ENCODE assay signal across 10 cellular contexts in genomic region chr3:53140575-53141467, GRCh38. TPM values are rescaled to one million over a fixed set of nuclear protein-coding genes. Genes with fewer than 3 reads are reported as not detected.
DNase-seq lines count a peak whose midpoint lies in the region; ATAC-seq and TF ChIP-seq lines count a peak whose summit lies in the region.
"Had no signal": no experiment of that assay in that cellular context is flagged by ENCODE, and none has a peak within 500 bp of the region (broad histone marks: within the 10 kb centered on the region; RNA-seq: fewer than 3 reads in every experiment).

No MANE protein-coding gene starts in this region.

- no peaks in the 10 kb centered on the region for H3K36me3 Mint-ChIP-seq in activated naive CD8-positive, alpha-beta T cell treated with anti-CD3 and anti-CD28 coated beads, Interleukin-2, amount 10 ng/mL, durations not matched to agents 7 days and 5 days
- H3K36me3 Mint-ChIP-seq in activated naive CD8-positive, alpha-beta T cell treated with anti-CD3 and anti-CD28 coated beads, Interleukin-2, amount 50 U/mL, for 24 hours (ENCODE audit: low read depth) = no peaks in the 10 kb centered on the region
- H3K36me3 Mint-ChIP-seq in nephron progenitor cell (ENCODE audit: low read depth) = no peaks in the 10 kb centered on the region
- H3K36me3 Mint-ChIP-seq: CD8-positive, alpha-beta memory T cell had no signal

- no peaks in the 10 kb centered on the region for H3K9me3 Mint-ChIP-seq in activated naive CD8-positive, alpha-beta T cell treated with anti-CD3 and anti-CD28 coated beads, Interleukin-2, amount 10 ng/mL, durations not matched to agents 7 days and 5 days
- no peaks in the 10 kb centered on the region for H3K9me3 Mint-ChIP-seq in activated naive CD8-positive, alpha-beta T cell treated with anti-CD3 and anti-CD28 coated beads, Interleukin-2, amount 50 U/mL, for 24 hours
- no peaks in the 10 kb centered on the region for H3K9me3 Mint-ChIP-seq in nephron progenitor cell
- H3K9me3 Mint-ChIP-seq: CD8-positive, alpha-beta memory T cell had no signal

- no peaks in the 10 kb centered on the region for H3K27me3 ChIP-seq in foreskin keratinocyte
- H3K27me3 ChIP-seq in thoracic aorta (replicated peaks; ENCODE audit: insufficient read depth) = no peaks in the 10 kb centered on the region

- H3K4me3 ChIP-seq in thoracic aorta = no peak overlapping the region
- H3K4me3 ChIP-seq: prostate gland had no signal

- no peak for DNase-seq in activated naive CD8-positive, alpha-beta T cell treated with anti-CD3 and anti-CD28 coated beads, Interleukin-2, amount 10 ng/mL, durations not matched to agents 7 days and 5 days
- DNase-seq in activated naive CD8-positive, alpha-beta T cell treated with anti-CD3 and anti-CD28 coated beads, Interleukin-2, amount 50 U/mL, for 24 hours = no peak
- DNase-seq in RPMI7951 (ENCODE audit: low read depth) = peak; percentile 67
- peak; percentile 60 to 80 for DNase-seq in foreskin keratinocyte
- DNase-seq in thoracic aorta (ENCODE audit: low spot score) = no peak
- DNase-seq in NCI-H2196 (lab: John Stamatoyannopoulos, UW; ENCODE audit: unreplicated experiment) = no peak
- DNase-seq in nephron progenitor cell = no peak
- DNase-seq: CD8-positive, alpha-beta memory T cell had no signal

- no peak overlapping the region for H3K4me3 Mint-ChIP-seq in activated naive CD8-positive, alpha-beta T cell treated with anti-CD3 and anti-CD28 coated beads, Interleukin-2, amount 10 ng/mL, durations not matched to agents 7 days and 5 days
- no peak overlapping the region for H3K4me3 Mint-ChIP-seq in activated naive CD8-positive, alpha-beta T cell treated with anti-CD3 and anti-CD28 coated beads, Interleukin-2, amount 50 U/mL, for 24 hours
- H3K4me3 Mint-ChIP-seq in nephron progenitor cell = no peak overlapping the region
- H3K4me3 Mint-ChIP-seq: CD8-positive, alpha-beta memory T cell had no signal

- H3K27ac ChIP-seq in foreskin keratinocyte (no peak overlapping the region), thoracic aorta (no peak overlapping the region)
- H3K27ac ChIP-seq: prostate gland had no signal

- no peak overlapping the region for H3K27ac Mint-ChIP-seq in activated naive CD8-positive, alpha-beta T cell treated with anti-CD3 and anti-CD28 coated beads, Interleukin-2, amount 10 ng/mL, durations not matched to agents 7 days and 5 days
- H3K27ac Mint-ChIP-seq in activated naive CD8-positive, alpha-beta T cell treated with anti-CD3 and anti-CD28 coated beads, Interleukin-2, amount 50 U/mL, for 24 hours = no peak overlapping the region
- no peak overlapping the region for H3K27ac Mint-ChIP-seq in nephron progenitor cell
- H3K27ac Mint-ChIP-seq: CD8-positive, alpha-beta memory T cell had no signal

- peaks cover 6% of the 10 kb centered on the region for H3K4me1 Mint-ChIP-seq in activated naive CD8-positive, alpha-beta T cell treated with anti-CD3 and anti-CD28 coated beads, Interleukin-2, amount 10 ng/mL, durations not matched to agents 7 days and 5 days
- H3K4me1 Mint-ChIP-seq in activated naive CD8-positive, alpha-beta T cell treated with anti-CD3 and anti-CD28 coated beads, Interleukin-2, amount 50 U/mL, for 24 hours = no peaks in the 10 kb centered on the region
- peaks cover 38% of the 10 kb centered on the region for H3K4me1 Mint-ChIP-seq in nephron progenitor cell
- H3K4me1 Mint-ChIP-seq: CD8-positive, alpha-beta memory T cell had no signal

- TF ChIP-seq CTCF in foreskin keratinocyte (conservative IDR thresholded peaks at IDR 0.05) = no peak
- TF ChIP-seq CTCF in thoracic aorta (IDR thresholded peaks at IDR 0.05) = no peak
- TF ChIP-seq CTCF in nephron progenitor cell (IDR thresholded peaks at IDR 0.05) = no peak

- no peaks in the 10 kb centered on the region for H3K36me3 ChIP-seq in thoracic aorta
- H3K36me3 ChIP-seq: prostate gland had no signal

- peak; percentile 15 for ATAC-seq in activated naive CD8-positive, alpha-beta T cell treated with anti-CD3 and anti-CD28 coated beads, Interleukin-2, amount 10 ng/mL, durations not matched to agents 7 days and 5 days (ENCODE audit: low read depth)
- no peak for ATAC-seq in activated naive CD8-positive, alpha-beta T cell treated with anti-CD3 and anti-CD28 coated beads, Interleukin-2, amount 50 U/mL, for 24 hours
- ATAC-seq in foreskin keratinocyte (peak; percentile 87), thoracic aorta (ENCODE audit: insufficient number of reproducible peaks, low FRiP score, low read depth) (peak; percentile 85), HG02938 (IDR thresholded peaks at IDR 0.05; ENCODE audit: unreplicated experiment) (no peak)

- POLR2A ChIA-PET in activated naive CD8-positive, alpha-beta T cell treated with anti-CD3 and anti-CD28 coated beads, Interleukin-2, amount 10 ng/mL, durations not matched to agents 7 days and 5 days (lab: Charles Lee) = no interaction called here

- H3K9me3 ChIP-seq in thoracic aorta = no peaks in the 10 kb centered on the region
- H3K9me3 ChIP-seq: prostate gland had no signal

- no peaks in the 10 kb centered on the region for H3K4me1 ChIP-seq in foreskin keratinocyte
- peaks cover 9 to 20% of the 10 kb centered on the region in 2 donors for H3K4me1 ChIP-seq in thoracic aorta (ENCODE audit: control insufficient read depth in 1 of 2, low read depth in 2 of 2)

- no peaks in the 10 kb centered on the region for H3K27me3 Mint-ChIP-seq in activated naive CD8-positive, alpha-beta T cell treated with anti-CD3 and anti-CD28 coated beads, Interleukin-2, amount 10 ng/mL, durations not matched to agents 7 days and 5 days
- H3K27me3 Mint-ChIP-seq in activated naive CD8-positive, alpha-beta T cell treated with anti-CD3 and anti-CD28 coated beads, Interleukin-2, amount 50 U/mL, for 24 hours = no peaks in the 10 kb centered on the region
- peaks cover 6% of the 10 kb centered on the region for H3K27me3 Mint-ChIP-seq in nephron progenitor cell (ENCODE audit: low read depth, poor library complexity)

RNA-seq across cellular contexts. Expression of gene RFT1, which starts 10.6 kb away (rescaled TPM):
- total RNA-seq in activated naive CD8-positive, alpha-beta T cell treated with anti-CD3 and anti-CD28 coated beads, Interleukin-2, amount 10 ng/mL, durations not matched to agents 7 days and 5 days = 10 to 100 TPM; 27.9 to 32.2 TPM
- 15.7 and 19.6 TPM in 2 replicates for total RNA-seq in RPMI7951 (2014; rRNA removed; shearing (Covaris generic))
- 30.1 and 36.0 TPM in 2 replicates for total RNA-seq in foreskin keratinocyte
- 27.9 and 34.1 TPM in 2 replicates for polyA plus RNA-seq in foreskin keratinocyte
- 10 to 100 TPM in 1 of 2 donors, 1 to 10 TPM in 1; 7.0 to 17.6 TPM for total RNA-seq in thoracic aorta

RNA-seq across cellular contexts. Expression of gene PRKCD, which starts 20.2 kb away (rescaled TPM):
- 10 to 100 TPM; 20.5 TPM for total RNA-seq in activated naive CD8-positive, alpha-beta T cell treated with anti-CD3 and anti-CD28 coated beads, Interleukin-2, amount 10 ng/mL, durations not matched to agents 7 days and 5 days
- total RNA-seq in RPMI7951 (2014; rRNA removed; shearing (Covaris generic)) = 4.3 and 5.0 TPM in 2 replicates
- total RNA-seq in foreskin keratinocyte (10.1 and 12.4 TPM in 2 replicates), thoracic aorta (10 to 100 TPM; 17.5 to 20.2 TPM)
- 17.9 and 18.2 TPM in 2 replicates for polyA plus RNA-seq in foreskin keratinocyte

Comparison
In these comparisons a context has a peak if more than half of its experiments do, and no peak if none do; other contexts are left out.
1. ATAC-seq: peak in activated naive CD8-positive, alpha-beta T cell treated with anti-CD3 and anti-CD28 coated beads, Interleukin-2, amount 10 ng/mL, durations not matched to agents 7 days and 5 days (single experiment), foreskin keratinocyte (single experiment) and thoracic aorta (single experiment); none in activated naive CD8-positive, alpha-beta T cell treated with anti-CD3 and anti-CD28 coated beads, Interleukin-2, amount 50 U/mL, for 24 hours (single experiment) and HG02938 (single experiment).
2. DNase-seq: peak in RPMI7951 (single experiment) and foreskin keratinocyte (2 of 2); none in activated naive CD8-positive, alpha-beta T cell treated with anti-CD3 and anti-CD28 coated beads, Interleukin-2, amount 10 ng/mL, durations not matched to agents 7 days and 5 days (single experiment), activated naive CD8-positive, alpha-beta T cell treated with anti-CD3 and anti-CD28 coated beads, Interleukin-2, amount 50 U/mL, for 24 hours (single experiment), thoracic aorta (single experiment), NCI-H2196 (single experiment) and nephron progenitor cell (single experiment).